Comparison of ENCODE assay signal across 25 cellular contexts in genomic region chr7:113635492-113635891, GRCh38.
"Had no signal": no experiment of that assay in that cellular context is flagged by ENCODE, and none has a peak within 500 bp of the region (broad histone marks: within the 10 kb centered on the region; RNA-seq: fewer than 3 reads in every experiment).

No MANE protein-coding gene starts in this region.

- H3K4me1 ChIP-seq: left lung, right atrium auricular region, suprapubic skin, tibial artery, upper lobe of right lung had no signal

- H3K36me3 ChIP-seq: left lung, ovary, right atrium auricular region, suprapubic skin, thoracic aorta, tibial artery, upper lobe of right lung had no signal

- FAIRE-seq: kidney, urothelium cell line had no signal

- H3K4me2 ChIP-seq: hepatocyte had no signal

- H3K27me3 ChIP-seq: hepatocyte, left lung, ovary, right atrium auricular region, suprapubic skin, tibial artery, upper lobe of right lung had no signal

- DNase-seq: kidney; left colon; left lung; midbrain; mucosa of descending colon; naive thymus-derived CD4-positive, alpha-beta T cell; ovary; stimulated activated CD4-positive, alpha-beta T cell treated with anti-CD3 and anti-CD28 coated beads, Interleukin-12 subunit alpha, Interleukin-12 subunit beta, amount 100 ng/mL, for 4 hours; stimulated activated CD4-positive, alpha-beta T cell treated with anti-CD3 and anti-CD28 coated beads, Interleukin-15, amount 100 ng/mL, for 24 hours; stimulated activated CD4-positive, alpha-beta T cell treated with anti-CD3 and anti-CD28 coated beads, Interleukin-2, amount 100 ng/mL, for 24 hours; stimulated activated CD4-positive, alpha-beta T cell treated with anti-CD3 and anti-CD28 coated beads, Interleukin-4, amount 100 ng/mL, for 1 hour; stimulated activated naive B cell treated with anti-CD40 and anti-IgM and Interleukin-4, amounts not matched to agents 10 μg/mL and 1 μg/mL and 100 μg/mL, for 72 hours; stimulated activated naive CD8-positive, alpha-beta T cell treated with anti-CD3 and anti-CD28 coated beads, Interleukin-15, Interleukin-2, amounts not matched to agents 100 U/mL and 50 U/mL, for 24 hours; tibial artery; trophoblast cell; upper lobe of right lung had no signal

- H3K9me3 ChIP-seq: left lung, mucosa of descending colon, ovary, right atrium auricular region, suprapubic skin, thoracic aorta, tibial artery, upper lobe of right lung had no signal

- H3K27ac ChIP-seq: hepatocyte, left lung, ovary, right atrium auricular region, skin epidermis, suprapubic skin, thoracic aorta, tibial artery, upper lobe of right lung had no signal

- H3K4me3 ChIP-seq: hepatocyte, left lung, lung, mucosa of descending colon, ovary, right atrium auricular region, skin epidermis, suprapubic skin, thoracic aorta, tibial artery, upper lobe of right lung had no signal

- H3K79me2 ChIP-seq: hepatocyte had no signal

- H2AFZ ChIP-seq: hepatocyte had no signal

- ATAC-seq: left colon; left lung; mucosa of descending colon; naive thymus-derived CD4-positive, alpha-beta T cell; natural killer cell treated with Interleukin-12 subunit alpha and Interleukin-12 subunit beta and Interleukin-15 and Interleukin-18, amount 100 ng/mL, for 72 hours; sciatic nerve; stimulated activated naive B cell treated with anti-CD40 and anti-IgM and Interleukin-4, amounts not matched to agents 10 μg/mL and 1 μg/mL and 100 μg/mL, for 72 hours; stimulated activated naive CD8-positive, alpha-beta T cell treated with anti-CD3 and anti-CD28 coated beads, Interleukin-15, Interleukin-2, amounts not matched to agents 100 U/mL and 50 U/mL, for 24 hours; upper lobe of right lung had no signal
